8 cellular contexts compared by ENCODE assay signal in genomic region chr12:14257303-14257733, GRCh38.
A peak's percentile ranks its signal among the peaks of the same experiment; 100 is the strongest.
DNase-seq lines count a peak whose midpoint lies in the region; ATAC-seq and TF ChIP-seq lines count a peak whose summit lies in the region.

No MANE protein-coding gene starts in this region.

- ATAC-seq in Right ventricle myocardium superior (ENCODE audit: poor library complexity), result peak; percentile 84
- no peak for ATAC-seq in left cardiac atrium
- ATAC-seq in GM19467 (IDR thresholded peaks at IDR 0.05; ENCODE audit: unreplicated experiment), result no peak

- TF ChIP-seq CTCF in colonic mucosa (IDR thresholded peaks at IDR 0.05), result no peak

- DNase-seq in Right ventricle myocardium superior (peak; percentile 91), left cardiac atrium (no peak), colonic mucosa (no peak), CD1c-positive myeloid dendritic cell (ENCODE audit: extremely low spot score) (no peak), DMS 273 (lab: John Stamatoyannopoulos, UW; ENCODE audit: unreplicated experiment) (no peak)
- no peak for DNase-seq in stimulated activated CD4-positive, alpha-beta T cell treated with anti-CD3 and anti-CD28 coated beads, Interleukin-2, amount 100 ng/mL, for 24 hours

- H3K4me3 ChIP-seq in colonic mucosa (no peak overlapping the region), muscle layer of duodenum (ENCODE audit: low read depth in 1 of 2, low read length in 2 of 2) (peak overlapping the region; percentile 19 to 28)

- no peaks in the 10 kb centered on the region for H3K27me3 ChIP-seq in colonic mucosa
- H3K27me3 ChIP-seq in muscle layer of duodenum (ENCODE audit: low read depth, low read length), result no peaks in the 10 kb centered on the region

- no peaks in the 10 kb centered on the region for H3K9me3 ChIP-seq in colonic mucosa
- H3K9me3 ChIP-seq in muscle layer of duodenum (ENCODE audit: control insufficient read depth in 1 of 2, low read length in 2 of 2), result peaks cover 0 to 3% of the 10 kb centered on the region in 2 donors

- intact Hi-C loops in Right ventricle myocardium superior (cut with DNase I), result loop anchor here (5.0 kb wide), 1 partner anchor 110 kb away; the partner anchor contains the start of gene ATF7IP
- intact Hi-C loops in left cardiac atrium (cut with DNase I), result loop anchor here in 1 of 2 donors (2.0 kb wide), 1 partner anchor 107 kb away; the partner anchor contains the start of gene ATF7IP
- intact Hi-C loops in colonic mucosa (cut with DNase I), result loop anchor here (5.0 kb wide), 1 partner anchor 110 kb away; the partner anchor contains the start of gene ATF7IP

- H3K4me1 ChIP-seq in colonic mucosa (no peaks in the 10 kb centered on the region), muscle layer of duodenum (ENCODE audit: control insufficient read depth in 1 of 2, insufficient read depth in 2 of 2, low read length in 2 of 2) (peaks cover 20 to 49% of the 10 kb centered on the region in 2 donors)

- peak overlapping the region in 1 of 2 donors; percentile 28 for H3K9ac ChIP-seq in colonic mucosa (ENCODE audit: low read depth in 2 of 2, low read length in 2 of 2)

- H3K36me3 ChIP-seq in colonic mucosa (no peaks in the 10 kb centered on the region), muscle layer of duodenum (ENCODE audit: control insufficient read depth in 1 of 2, insufficient read depth in 2 of 2, low read length in 2 of 2) (no peaks in the 10 kb centered on the region)

- H3K27ac ChIP-seq in colonic mucosa (peak overlapping the region; percentile 60), muscle layer of duodenum (ENCODE audit: low read length) (peak overlapping the region; percentile 86)
